14 cellular contexts compared by ENCODE assay signal in the genomic region with DNA sequence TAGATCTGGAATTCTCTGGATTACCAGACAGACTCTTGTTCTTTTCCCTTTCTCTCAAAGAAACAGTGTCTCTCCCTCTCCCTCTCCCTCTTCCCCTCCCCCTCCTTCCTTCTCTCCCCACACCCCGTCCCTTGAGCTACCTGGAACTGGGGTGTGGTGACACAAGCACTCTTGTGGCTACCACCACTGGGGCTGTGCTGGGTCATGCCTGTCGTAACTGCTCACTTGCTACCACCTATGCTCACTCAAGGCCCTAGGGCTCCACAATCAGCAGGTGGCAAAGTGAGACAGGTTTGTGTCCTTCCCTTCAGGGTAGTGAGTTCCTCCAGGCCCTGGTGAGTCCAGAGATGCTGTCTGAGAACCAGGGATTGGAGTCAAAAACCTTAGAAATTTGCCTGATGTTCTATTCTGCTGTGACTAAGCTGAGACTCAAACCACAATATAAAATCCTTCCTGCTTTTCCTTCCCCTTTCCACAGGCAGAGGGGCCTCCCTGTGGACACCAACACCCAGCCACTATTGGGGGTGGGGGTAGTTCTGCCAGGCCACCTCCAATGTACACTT.
DNase-seq lines count a peak whose midpoint lies in the region; ATAC-seq and TF ChIP-seq lines count a peak whose summit lies in the region.
"Had no signal": no experiment of that assay in that cellular context is flagged by ENCODE, and none has a peak within 500 bp of the region (broad histone marks: within the 10 kb centered on the region; RNA-seq: fewer than 3 reads in every experiment).

No MANE protein-coding gene starts in this region.

- no peaks in the 10 kb centered on the region for H3K27me3 ChIP-seq in Loucy (ENCODE audit: insufficient read depth, low read length, poor library complexity, severe bottlenecking)
- no peaks in the 10 kb centered on the region for H3K27me3 ChIP-seq in neutrophil

- no peak overlapping the region for H2AFZ ChIP-seq in Loucy (ENCODE audit: low read length)

- TF ChIP-seq CTCF in Loucy (conservative IDR thresholded peaks at IDR 0.05; ENCODE audit: low read length) = no peak
- no peak for TF ChIP-seq CTCF in neutrophil (IDR thresholded peaks at IDR 0.05)

- peak; percentile 26 for DNase-seq in NK-92 treated with Interleukin-12 subunit alpha and Interleukin-12 subunit beta, amount 100 ng/mL, for 24 hours (lab: John Stamatoyannopoulos, UW)
- DNase-seq in NK-92 (lab: John Stamatoyannopoulos, UW; ENCODE audit: unreplicated experiment) (no peak), amniotic epithelial cell (ENCODE audit: low read depth) (peak; percentile 7), NCI-H345 (lab: John Stamatoyannopoulos, UW) (no peak), NCI-H345 treated with DMSO at 0.1 percent for 48 hours (lab: John Stamatoyannopoulos, UW; ENCODE audit: unreplicated experiment) (no peak)
- DNase-seq: activated effector memory CD4-positive, alpha-beta T cell treated with anti-CD3 and anti-CD28 coated beads, Interleukin-2, amount 50 U/mL, for 16 hours; mucosa of descending colon; NCI-H226 had no signal

- no peaks in the 10 kb centered on the region for H3K79me2 ChIP-seq in Loucy (ENCODE audit: insufficient read depth, low read length)

- H3K9me2 ChIP-seq in Loucy (replicated peaks; ENCODE audit: low read depth, low read length) = no peaks in the 10 kb centered on the region

- no peak overlapping the region for H3K9ac ChIP-seq in Loucy (ENCODE audit: low read depth, low read length, poor library complexity, severe bottlenecking)

- H4K20me1 ChIP-seq in Loucy (ENCODE audit: insufficient read depth, low read length, poor library complexity, severe bottlenecking) = no peaks in the 10 kb centered on the region

- peaks cover 8% of the 10 kb centered on the region; the same call in 1 of the 2 replicates for H3K36me3 ChIP-seq in Loucy (ENCODE audit: insufficient read depth, low read length)
- H3K36me3 ChIP-seq in neutrophil = no peaks in the 10 kb centered on the region

- peak overlapping the region; percentile 86 for H3K27ac ChIP-seq in neutrophil
- H3K27ac ChIP-seq: 22Rv1, RWPE1 had no signal

- H3K4me2 ChIP-seq in Loucy (ENCODE audit: low read depth, low read length, poor library complexity, severe bottlenecking) = peak overlapping the region; percentile 27

- H3K4me3 ChIP-seq in Loucy (ENCODE audit: low read length, poor library complexity, severe bottlenecking) = no peak overlapping the region
- peak overlapping the region; percentile 4 to 27 for H3K4me3 ChIP-seq in neutrophil (ENCODE audit: low read depth in 1 of 2, low read length in 1 of 2)
- H3K4me3 ChIP-seq: mucosa of descending colon had no signal

- H3K4me1 ChIP-seq in Loucy (ENCODE audit: insufficient read depth, low read length, poor library complexity, severe bottlenecking) (peaks cover 9% of the 10 kb centered on the region), neutrophil (ENCODE audit: control insufficient read depth in 1 of 2, insufficient read depth in 1 of 2, low read depth in 1 of 2, low read length in 1 of 2) (peaks cover 35 to 37% of the 10 kb centered on the region in 2 experiments)

- H3K9me3 ChIP-seq in Loucy (ENCODE audit: insufficient read depth, low read depth, low read length) (no peaks in the 10 kb centered on the region), neutrophil (no peaks in the 10 kb centered on the region)
- H3K9me3 ChIP-seq: mucosa of descending colon had no signal

- H3F3A ChIP-seq in Loucy (ENCODE audit: low read depth) = no peaks in the 10 kb centered on the region

- no peak for ATAC-seq in GM19035 (IDR thresholded peaks at IDR 0.05; ENCODE audit: unreplicated experiment)
- ATAC-seq: HCT116, mucosa of descending colon had no signal

Comparison
In these comparisons a context has a peak if more than half of its experiments do, and no peak if none do; other contexts are left out.
1. DNase-seq: peak in NK-92 treated with Interleukin-12 subunit alpha and Interleukin-12 subunit beta, amount 100 ng/mL, for 24 hours (single experiment) and amniotic epithelial cell (single experiment); none in NK-92 (single experiment), NCI-H345 (single experiment) and NCI-H345 treated with DMSO at 0.1 percent for 48 hours (single experiment).